In the genomic region with DNA sequence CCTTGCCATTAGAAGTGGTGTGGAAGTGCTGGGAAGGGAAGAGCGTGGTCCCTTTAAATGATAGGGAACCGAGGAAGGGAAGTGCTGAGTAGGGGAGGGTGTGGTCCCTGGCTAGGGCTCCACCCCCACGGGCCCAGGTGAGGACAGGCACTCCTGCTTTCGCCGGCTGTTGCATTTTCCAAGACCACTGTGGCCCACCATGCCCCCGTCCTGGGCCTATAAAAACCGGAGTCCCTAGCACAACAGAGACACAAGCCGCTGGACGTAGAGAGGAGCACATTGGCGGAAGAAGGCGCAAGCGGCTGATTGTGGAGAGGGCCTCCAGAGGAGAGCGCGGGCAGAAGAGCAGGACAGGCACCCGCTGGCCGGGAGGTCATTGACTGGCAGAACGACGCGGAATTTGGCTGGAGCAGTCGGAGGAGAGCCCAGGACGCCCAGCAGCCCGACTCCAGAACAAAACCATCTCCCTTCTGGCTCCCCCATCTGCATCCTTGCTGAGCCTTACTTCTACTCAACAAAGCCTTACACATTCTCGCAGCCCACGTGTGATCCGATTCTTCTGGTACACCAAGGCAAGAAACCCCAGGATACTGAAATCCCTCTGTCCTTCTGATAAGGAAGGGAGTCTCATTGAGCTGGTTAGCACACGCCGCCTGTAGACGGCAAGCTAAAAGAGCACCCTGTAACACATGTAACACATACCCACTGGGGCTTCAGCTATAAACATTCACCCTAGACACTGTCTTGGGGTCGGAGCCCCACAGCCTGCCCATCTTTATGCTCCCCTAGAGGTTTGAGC, we compare ENCODE assay signal across 1 cellular context.
TF ChIP-seq lines count a peak whose summit lies in the region.

No MANE protein-coding gene starts in this region.

TF ChIP-seq in HCT116, 20 proteins besides CTCF, POLR2A, EP300 and RAD21 (continued from another document):
- TF ChIP-seq, protein P1, sequence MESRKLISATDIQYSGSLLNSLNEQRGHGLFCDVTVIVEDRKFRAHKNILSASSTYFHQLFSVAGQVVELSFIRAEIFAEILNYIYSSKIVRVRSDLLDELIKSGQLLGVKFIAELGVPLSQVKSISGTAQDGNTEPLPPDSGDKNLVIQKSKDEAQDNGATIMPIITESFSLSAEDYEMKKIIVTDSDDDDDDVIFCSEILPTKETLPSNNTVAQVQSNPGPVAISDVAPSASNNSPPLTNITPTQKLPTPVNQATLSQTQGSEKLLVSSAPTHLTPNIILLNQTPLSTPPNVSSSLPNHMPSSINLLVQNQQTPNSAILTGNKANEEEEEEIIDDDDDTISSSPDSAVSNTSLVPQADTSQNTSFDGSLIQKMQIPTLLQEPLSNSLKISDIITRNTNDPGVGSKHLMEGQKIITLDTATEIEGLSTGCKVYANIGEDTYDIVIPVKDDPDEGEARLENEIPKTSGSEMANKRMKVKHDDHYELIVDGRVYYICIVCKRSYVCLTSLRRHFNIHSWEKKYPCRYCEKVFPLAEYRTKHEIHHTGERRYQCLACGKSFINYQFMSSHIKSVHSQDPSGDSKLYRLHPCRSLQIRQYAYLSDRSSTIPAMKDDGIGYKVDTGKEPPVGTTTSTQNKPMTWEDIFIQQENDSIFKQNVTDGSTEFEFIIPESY (IDR thresholded peaks at IDR 0.05; ENCODE audit: extremely low read depth, insufficient replicate concordance, low read length), result no peak
- no peak for TF ChIP-seq JUND (IDR thresholded peaks at IDR 0.05)
- no peak for TF ChIP-seq EZH2phosphoT487 (IDR thresholded peaks at IDR 0.05; ENCODE audit: borderline replicate concordance)
- no peak for TF ChIP-seq ZNF274 (IDR thresholded peaks at IDR 0.05; ENCODE audit: low read depth, low read length)
- TF ChIP-seq MAX (IDR thresholded peaks at IDR 0.05), result no peak
- no peak for TF ChIP-seq EZH2 (IDR thresholded peaks at IDR 0.05)
- TF ChIP-seq ZFX (IDR thresholded peaks at IDR 0.05), result no peak
- no peak for TF ChIP-seq REST (IDR thresholded peaks at IDR 0.05; ENCODE audit: low read depth)
- no peak for TF ChIP-seq FOSL1 (IDR thresholded peaks at IDR 0.05; ENCODE audit: low read depth)
- no peak for TF ChIP-seq SP1 (IDR thresholded peaks at IDR 0.05; ENCODE audit: low read depth)
- no peak for TF ChIP-seq SIN3A (IDR thresholded peaks at IDR 0.05; ENCODE audit: low read depth)
- TF ChIP-seq CBX3 (IDR thresholded peaks at IDR 0.05; ENCODE audit: low read depth), result no peak
- no peak for TF ChIP-seq EGR1 (IDR thresholded peaks at IDR 0.05; ENCODE audit: low read depth)
